ENCODE assay signal across 9 cellular contexts in genomic region chr5:176648467-176649194, GRCh38. TPM values are rescaled to one million over a fixed set of nuclear protein-coding genes. Genes with fewer than 3 reads are reported as not detected.
A peak's percentile ranks its signal among the peaks of the same experiment; 100 is the strongest.
DNase-seq lines count a peak whose midpoint lies in the region; ATAC-seq and TF ChIP-seq lines count a peak whose summit lies in the region.
"Had no signal": no experiment of that assay in that cellular context is flagged by ENCODE, and none has a peak within 500 bp of the region (broad histone marks: within the 10 kb centered on the region; RNA-seq: fewer than 3 reads in every experiment).

No MANE protein-coding gene starts in this region.

- peak; percentile 13 to 65 (median 47) for DNase-seq in CD8-positive, alpha-beta memory T cell
- DNase-seq in T-helper 2 cell treated with Interferon-gamma antibody and Interleukin-4, amounts not matched to agents 5 μg/mL and 100 μg/mL, for 36 hours (ENCODE audit: low spot score) = peak; percentile 16
- DNase-seq in GM13976 (ENCODE audit: low spot score) = no peak
- no peak for DNase-seq in NCI-H226
- no peak for DNase-seq in activated CD4-positive, CD25-positive, alpha-beta regulatory T cell treated with anti-CD3 and anti-CD28 coated beads, Interleukin-2, amount 50 U/mL, for 72 hours
- DNase-seq: NCI-H2081 treated with DMSO at 0.1 percent for 48 hours had no signal

- peaks cover 62 to 73% (median 67%) of the 10 kb centered on the region in 3 donors for H3K4me1 Mint-ChIP-seq in CD8-positive, alpha-beta memory T cell
- H3K4me1 Mint-ChIP-seq in T-helper 2 cell treated with Interferon-gamma antibody and Interleukin-4, amounts not matched to agents 5 μg/mL and 100 μg/mL, for 36 hours (ENCODE audit: low read depth) = peaks cover 41% of the 10 kb centered on the region

- peaks cover 5% of the 10 kb centered on the region for H3K79me2 ChIP-seq in parathyroid adenoma

- H3K27ac Mint-ChIP-seq in CD8-positive, alpha-beta memory T cell = peak overlapping the region; percentile 54 to 97 (median 86)
- peak overlapping the region; percentile 78 for H3K27ac Mint-ChIP-seq in T-helper 2 cell treated with Interferon-gamma antibody and Interleukin-4, amounts not matched to agents 5 μg/mL and 100 μg/mL, for 36 hours

- H3K4me1 ChIP-seq in CD8-positive, alpha-beta memory T cell (ENCODE audit: insufficient read depth, low read length) = peaks cover 61% of the 10 kb centered on the region
- no peaks in the 10 kb centered on the region for H3K4me1 ChIP-seq in endocrine pancreas (ENCODE audit: control insufficient read depth, insufficient read depth, low read length)
- H3K4me1 ChIP-seq in parathyroid adenoma = peaks cover 12% of the 10 kb centered on the region

- H3K4me3 Mint-ChIP-seq in CD8-positive, alpha-beta memory T cell = peak overlapping the region; percentile 74 to 90 (median 80)
- H3K4me3 Mint-ChIP-seq in T-helper 2 cell treated with Interferon-gamma antibody and Interleukin-4, amounts not matched to agents 5 μg/mL and 100 μg/mL, for 36 hours = peak overlapping the region; percentile 84

- in situ Hi-C loops in GM13976 (cut with MboI; ENCODE audit: low sequenced_read_pairs, unreplicated experiment) = no loop called here

- H3K9ac ChIP-seq in endocrine pancreas (ENCODE audit: control insufficient read depth, insufficient read depth, low read length) (peak overlapping the region; percentile 84), parathyroid adenoma (no peak overlapping the region)

- ATAC-seq in HG02870 (IDR thresholded peaks at IDR 0.05; ENCODE audit: unreplicated experiment) = no peak

- TF ChIP-seq CTCF in parathyroid adenoma (IDR thresholded peaks at IDR 0.05) (no peak), GM13976 (IDR thresholded peaks at IDR 0.05; ENCODE audit: borderline replicate concordance, control extremely low read depth, extremely low read depth, insufficient read depth, missing control alignments) (no peak)

- H3K9me3 Mint-ChIP-seq in CD8-positive, alpha-beta memory T cell = no peaks in the 10 kb centered on the region
- no peaks in the 10 kb centered on the region for H3K9me3 Mint-ChIP-seq in T-helper 2 cell treated with Interferon-gamma antibody and Interleukin-4, amounts not matched to agents 5 μg/mL and 100 μg/mL, for 36 hours

- H3K4me3 ChIP-seq in CD8-positive, alpha-beta memory T cell (ENCODE audit: low read length) = peak overlapping the region; percentile 83
- H3K4me3 ChIP-seq in endocrine pancreas (ENCODE audit: control insufficient read depth, insufficient read depth, low read length) = no peak overlapping the region
- peak overlapping the region; percentile 75 for H3K4me3 ChIP-seq in parathyroid adenoma (ENCODE audit: low read depth, low read length)

- no peaks in the 10 kb centered on the region for H3K9me3 ChIP-seq in CD8-positive, alpha-beta memory T cell (ENCODE audit: low read length)
- no peaks in the 10 kb centered on the region for H3K9me3 ChIP-seq in endocrine pancreas (ENCODE audit: control insufficient read depth, low read length)
- no peaks in the 10 kb centered on the region for H3K9me3 ChIP-seq in parathyroid adenoma (ENCODE audit: control insufficient read depth, low read length)

- CTCF ChIA-PET in CD8-positive, alpha-beta memory T cell (lab: Charles Lee) = interaction anchor here (2.9 to 9.2 kb wide), 2 partner anchors 10 to 18 kb away, joined by 9 to 108 read pairs; partner anchors contain the start of genes EIF4E1B and SNCB

- H3K27me3 ChIP-seq in CD8-positive, alpha-beta memory T cell (ENCODE audit: insufficient read depth, low read length, poor library complexity, severe bottlenecking) = no peaks in the 10 kb centered on the region
- H3K27me3 ChIP-seq in endocrine pancreas (ENCODE audit: control insufficient read depth, insufficient read depth, low read length) (no peaks in the 10 kb centered on the region), parathyroid adenoma (ENCODE audit: control insufficient read depth, insufficient read depth, low read length) (no peaks in the 10 kb centered on the region)

- no peaks in the 10 kb centered on the region for H3K36me3 ChIP-seq in CD8-positive, alpha-beta memory T cell (ENCODE audit: insufficient read depth, low read length)
- no peaks in the 10 kb centered on the region for H3K36me3 ChIP-seq in endocrine pancreas (ENCODE audit: control insufficient read depth, insufficient read depth, low read length)
- no peaks in the 10 kb centered on the region for H3K36me3 ChIP-seq in parathyroid adenoma (ENCODE audit: control insufficient read depth, insufficient read depth, low read length)

- peak overlapping the region; percentile 69 for H3K27ac ChIP-seq in CD8-positive, alpha-beta memory T cell (ENCODE audit: low read depth, low read length)
- peak overlapping the region; percentile 21 for H3K27ac ChIP-seq in parathyroid adenoma

- no peaks in the 10 kb centered on the region for H3K27me3 Mint-ChIP-seq in CD8-positive, alpha-beta memory T cell
- H3K27me3 Mint-ChIP-seq in T-helper 2 cell treated with Interferon-gamma antibody and Interleukin-4, amounts not matched to agents 5 μg/mL and 100 μg/mL, for 36 hours (ENCODE audit: low read depth) = no peaks in the 10 kb centered on the region

- peaks cover 0 to 11% (median 4%) of the 10 kb centered on the region in 3 donors for H3K36me3 Mint-ChIP-seq in CD8-positive, alpha-beta memory T cell
- peaks cover 9% of the 10 kb centered on the region for H3K36me3 Mint-ChIP-seq in T-helper 2 cell treated with Interferon-gamma antibody and Interleukin-4, amounts not matched to agents 5 μg/mL and 100 μg/mL, for 36 hours (ENCODE audit: low read depth)

- peak overlapping the region; percentile 88 for H2AFZ ChIP-seq in parathyroid adenoma

- peak overlapping the region; percentile 84 for H3K4me2 ChIP-seq in parathyroid adenoma (ENCODE audit: low read length)

- POLR2A ChIA-PET in CD8-positive, alpha-beta memory T cell (lab: Charles Lee) = interaction anchor here (1.0 kb wide), 1 partner anchor 9 kb away, joined by 7 read pairs; no protein-coding TSS in a partner anchor

RNA-seq across cellular contexts. Expression of gene TSPAN17, which starts 1.3 kb away (rescaled TPM):
- 10 to 100 TPM; 37.4 to 38.8 TPM for total RNA-seq in CD8-positive, alpha-beta memory T cell
- 26.2 TPM for polyA plus RNA-seq in CD8-positive, alpha-beta memory T cell

RNA-seq across cellular contexts. Expression of gene EIF4E1B, which starts 18.2 kb away (rescaled TPM):
- not detected for total RNA-seq in CD8-positive, alpha-beta memory T cell
- not detected for polyA plus RNA-seq in CD8-positive, alpha-beta memory T cell

RNA-seq across cellular contexts. Expression of gene SNCB, which starts 18.3 kb away (rescaled TPM):
- total RNA-seq in CD8-positive, alpha-beta memory T cell = not detected
- not detected for polyA plus RNA-seq in CD8-positive, alpha-beta memory T cell

RNA-seq across cellular contexts. Expression of gene GPRIN1, which starts 38.7 kb away (rescaled TPM):
- 1 to 10 TPM; 2.3 to 2.7 TPM for total RNA-seq in CD8-positive, alpha-beta memory T cell
- polyA plus RNA-seq in CD8-positive, alpha-beta memory T cell = 0.43 TPM

Comparison
In these comparisons a context has a peak if more than half of its experiments do, and no peak if none do; other contexts are left out.
1. DNase-seq: peak in CD8-positive, alpha-beta memory T cell (5 of 5) and T-helper 2 cell treated with Interferon-gamma antibody and Interleukin-4, amounts not matched to agents 5 μg/mL and 100 μg/mL, for 36 hours (single experiment); none in GM13976 (single experiment), NCI-H226 (single experiment) and activated CD4-positive, CD25-positive, alpha-beta regulatory T cell treated with anti-CD3 and anti-CD28 coated beads, Interleukin-2, amount 50 U/mL, for 72 hours (single experiment).